In genomic region chr3:126828306-126828705, GRCh38 we compare ENCODE assay signal across 25 cellular contexts.
A peak's percentile ranks its signal among the peaks of the same experiment; 100 is the strongest.
DNase-seq lines count a peak whose midpoint lies in the region; ATAC-seq and TF ChIP-seq lines count a peak whose summit lies in the region.
"Had no signal": no experiment of that assay in that cellular context is flagged by ENCODE, and none has a peak within 500 bp of the region (broad histone marks: within the 10 kb centered on the region; RNA-seq: fewer than 3 reads in every experiment).

No MANE protein-coding gene starts in this region.

- H3K9me3 ChIP-seq in right atrium auricular region = no peaks in the 10 kb centered on the region
- H3K9me3 ChIP-seq in sigmoid colon = no peaks in the 10 kb centered on the region
- H3K9me3 ChIP-seq in PC-9 (ENCODE audit: insufficient read depth, low read depth) = no peaks in the 10 kb centered on the region

- no peaks in the 10 kb centered on the region for H3K9me2 ChIP-seq in PC-9 (ENCODE audit: insufficient read depth)

- DNase-seq in Right ventricle myocardium inferior (ENCODE audit: missing footprints) (peak; percentile 85), cardiac septum (ENCODE audit: low spot score) (no peak), right atrium auricular region (ENCODE audit: low spot score) (peak; percentile 86), sigmoid colon (peak; percentile 74), coronary artery (ENCODE audit: low spot score) (no peak), PC-9 (no peak)
- DNase-seq: 8988T; activated CD4-positive, alpha-beta T cell treated with anti-CD3 and anti-CD28 coated beads for 36 hours; activated CD8-positive, alpha-beta T cell treated with anti-CD3 and anti-CD28 coated beads, Interleukin-2, amount 10 ng/mL, durations not matched to agents 7 days and 5 days; activated gamma-delta T cell treated with Interleukin-2 at 50 U/mL for 16 hours; activated naive CD8-positive, alpha-beta T cell treated with anti-CD3 and anti-CD28 coated beads, Interleukin-2, amount 50 U/mL, for 24 hours; activated T-cell treated with anti-CD3 and anti-CD28 coated beads, Interleukin-2, amount 50 U/mL, for 1 hour; foreskin melanocyte; GM23248; hippocampal formation; IMR-90; naive thymus-derived CD8-positive, alpha-beta T cell; NCI-H1694; NCI-H2171; NCI-H510A treated with DMSO at 0.1 percent for 48 hours; SHP77; stimulated activated CD4-positive, alpha-beta T cell treated with anti-CD3 and anti-CD28 coated beads, Interleukin-12 subunit alpha, Interleukin-12 subunit beta, amount 100 ng/mL, for 4 hours; stimulated activated CD4-positive, alpha-beta T cell treated with anti-CD3 and anti-CD28 coated beads, Interleukin-4, amount 100 ng/mL, for 1 hour had no signal

- H3F3A ChIP-seq in PC-9 (ENCODE audit: insufficient read depth, low read depth) = no peaks in the 10 kb centered on the region

- H3K27ac ChIP-seq in right atrium auricular region (peak overlapping the region; percentile 48 to 83), sigmoid colon (peak overlapping the region in 1 of 4 donors; percentile 43), coronary artery (peak overlapping the region in 1 of 2 donors; percentile 78), PC-9 (no peak overlapping the region)
- H3K27ac ChIP-seq: GM23248 had no signal

- intact Hi-C loops in Right ventricle myocardium inferior (cut with DNase I) (loop anchor here (5.0 kb wide), 1 partner anchor 134 kb away; no protein-coding TSS in a partner anchor), cardiac septum (cut with DNase I) (loop anchor here (5.0 kb wide), 1 partner anchor 144 kb away; no protein-coding TSS in a partner anchor), sigmoid colon (cut with DNase I) (no loop called here), PC-9 (cut with micrococcal nuclease; ENCODE audit: unreplicated experiment) (no loop called here)

- no peak overlapping the region for H2AFZ ChIP-seq in PC-9
- H2AFZ ChIP-seq: GM23248 had no signal

- POLR2A ChIA-PET in PC-9 (lab: Charles Lee; ENCODE audit: unreplicated experiment) = no interaction called here

- H3K79me2 ChIP-seq in PC-9 (ENCODE audit: low read depth) = no peaks in the 10 kb centered on the region

- TF ChIP-seq POLR2A in sigmoid colon (IDR thresholded peaks at IDR 0.05) = no peak

- H4K20me1 ChIP-seq in PC-9 (ENCODE audit: insufficient read depth) = no peaks in the 10 kb centered on the region

- no peak for TF ChIP-seq EP300 in sigmoid colon (IDR thresholded peaks at IDR 0.05)

- TF ChIP-seq CTCF in right atrium auricular region (IDR thresholded peaks at IDR 0.05) (no peak), sigmoid colon (IDR thresholded peaks at IDR 0.05) (no peak), coronary artery (IDR thresholded peaks at IDR 0.05) (no peak), PC-9 (conservative IDR thresholded peaks at IDR 0.05) (no peak)

- CTCF ChIA-PET in PC-9 (lab: Charles Lee) = no interaction called here

- H3K36me3 ChIP-seq in right atrium auricular region (no peaks in the 10 kb centered on the region), sigmoid colon (no peaks in the 10 kb centered on the region), PC-9 (ENCODE audit: low read depth) (no peaks in the 10 kb centered on the region)

- H3K4me1 ChIP-seq in right atrium auricular region (peaks cover 0 to 19% of the 10 kb centered on the region in 2 donors), sigmoid colon (no peaks in the 10 kb centered on the region), PC-9 (replicated peaks; ENCODE audit: insufficient read depth) (no peaks in the 10 kb centered on the region)

- BruUV-seq in PC-9 (replicated peaks; lab: Mats Ljungman, UMichigan) = no TSS peak

- ATAC-seq in Right ventricle myocardium inferior = peak; percentile 82
- no peak for ATAC-seq in activated CD4-positive, CD25-positive, alpha-beta regulatory T cell treated with anti-CD3 and anti-CD28 coated beads, Interleukin-2, amount 50 U/mL, for 24 hours
- ATAC-seq in HG03571 (IDR thresholded peaks at IDR 0.05; ENCODE audit: unreplicated experiment) = no peak
- ATAC-seq: activated CD4-positive, alpha-beta T cell treated with anti-CD3 and anti-CD28 coated beads for 36 hours; activated CD8-positive, alpha-beta T cell treated with anti-CD3 and anti-CD28 coated beads, Interleukin-2, amount 10 ng/mL, durations not matched to agents 7 days and 5 days; activated naive CD8-positive, alpha-beta T cell treated with anti-CD3 and anti-CD28 coated beads, Interleukin-2, amount 50 U/mL, for 24 hours; naive thymus-derived CD8-positive, alpha-beta T cell had no signal

- WGBS in sigmoid colon, 2 donors = 83 to 88% methylated on average over 5 of the region's 5 CpGs

- no peaks in the 10 kb centered on the region for H3K27me3 ChIP-seq in right atrium auricular region
- H3K27me3 ChIP-seq in sigmoid colon = no peaks in the 10 kb centered on the region
- no peaks in the 10 kb centered on the region for H3K27me3 ChIP-seq in PC-9 (ENCODE audit: insufficient read depth, low read depth)

- H3K4me3 ChIP-seq in right atrium auricular region (no peak overlapping the region), sigmoid colon (no peak overlapping the region), coronary artery (no peak overlapping the region), PC-9 (no peak overlapping the region)
- H3K4me3 ChIP-seq: GM23248 had no signal

- H3K4me2 ChIP-seq in PC-9 = no peak overlapping the region

Comparison
In these comparisons a context has a peak if more than half of its experiments do, and no peak if none do; other contexts are left out.
1. DNase-seq: peak in Right ventricle myocardium inferior (single experiment), right atrium auricular region (single experiment) and sigmoid colon (single experiment); none in cardiac septum (single experiment), coronary artery (single experiment) and PC-9 (0 of 2).
2. intact Hi-C loops: an anchor here in Right ventricle myocardium inferior (5.0 kb wide) and cardiac septum (5.0 kb wide); none called in sigmoid colon and PC-9.